13 cellular contexts compared by ENCODE assay signal in the genomic region with DNA sequence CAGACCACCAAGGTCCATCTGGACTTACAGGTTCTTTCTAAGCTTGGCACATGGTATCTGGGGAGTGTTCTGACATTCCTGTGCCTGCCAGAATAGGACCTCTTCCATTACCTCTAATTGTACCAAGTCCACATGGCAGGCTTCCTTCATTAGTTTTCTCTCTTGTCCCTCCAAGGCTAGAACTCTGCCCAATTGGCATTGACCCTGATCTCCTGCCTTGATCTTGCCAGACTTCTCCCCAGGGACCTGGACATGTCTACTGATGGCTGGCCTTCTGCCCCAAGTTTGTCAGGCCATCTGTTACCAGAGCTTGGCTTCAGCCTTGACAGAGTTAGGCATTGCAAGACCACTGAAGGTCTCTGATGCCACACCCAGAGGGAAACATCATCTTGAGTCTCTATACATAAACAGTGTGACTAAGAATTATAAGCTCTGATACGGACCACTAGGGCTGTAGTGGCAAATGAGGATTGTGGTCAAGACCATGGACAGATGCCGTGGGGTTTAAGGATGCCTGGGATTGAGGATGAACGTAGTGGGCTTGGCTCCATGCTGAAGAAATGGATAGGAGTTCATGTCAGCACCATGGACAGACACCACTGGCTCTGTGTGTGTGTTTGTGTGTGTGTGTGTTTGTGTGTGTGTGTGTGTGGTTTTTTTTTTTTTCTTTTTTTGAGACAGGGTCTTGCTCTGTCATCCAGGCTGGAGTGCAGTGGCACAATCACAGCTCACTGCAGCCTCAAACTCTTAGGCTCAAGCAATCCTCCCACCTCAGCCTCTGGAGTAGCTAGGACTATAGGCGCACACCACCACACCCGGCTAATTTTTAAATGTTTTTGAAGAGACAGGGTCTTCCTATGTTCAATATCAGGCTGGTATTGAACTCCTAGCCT. TPM values are rescaled to one million over a fixed set of nuclear protein-coding genes. Genes with fewer than 3 reads are reported as not detected.
DNase-seq lines count a peak whose midpoint lies in the region; ATAC-seq and TF ChIP-seq lines count a peak whose summit lies in the region.
"Had no signal": no experiment of that assay in that cellular context is flagged by ENCODE, and none has a peak within 500 bp of the region (broad histone marks: within the 10 kb centered on the region; RNA-seq: fewer than 3 reads in every experiment).

No MANE protein-coding gene starts in this region.

- peaks cover 13 to 16% of the 10 kb centered on the region in 2 donors for H3K27me3 Mint-ChIP-seq in natural killer cell (ENCODE audit: low read depth in 2 of 2)

- H3K36me3 Mint-ChIP-seq in natural killer cell, result no peaks in the 10 kb centered on the region

- no peaks in the 10 kb centered on the region for H4K20me1 ChIP-seq in osteoblast (ENCODE audit: insufficient read depth, low read length)

- no peak overlapping the region for H3K4me3 ChIP-seq in osteoblast (ENCODE audit: insufficient read depth, low read length)
- H3K4me3 ChIP-seq: right atrium auricular region had no signal

- no peaks in the 10 kb centered on the region for H3K27me3 ChIP-seq in osteoblast (ENCODE audit: insufficient read depth, low read length)
- H3K27me3 ChIP-seq: right atrium auricular region had no signal

- H3K4me3 Mint-ChIP-seq in natural killer cell, result no peak overlapping the region
- H3K4me3 Mint-ChIP-seq: central memory CD8-positive, alpha-beta T cell had no signal

- H3K27ac ChIP-seq in osteoblast (ENCODE audit: low read depth, low read length), result no peak overlapping the region
- H3K27ac ChIP-seq: 22Rv1, right atrium auricular region had no signal

- DNase-seq in DMS 273 (lab: John Stamatoyannopoulos, UW; ENCODE audit: unreplicated experiment) (peak; percentile 50), DMS 273 treated with DMSO at 0.1 percent for 48 hours (lab: John Stamatoyannopoulos, UW) (no peak), OCI-M1 (lab: John Stamatoyannopoulos, UW) (peak; percentile 39), erythroblast (lab: John Stamatoyannopoulos, UW) (peak; percentile 19 to 43), osteoblast (ENCODE audit: insufficient read length, low spot score, missing footprints) (peak; percentile 25), NCI-H510A (lab: John Stamatoyannopoulos, UW) (no peak), natural killer cell (no peak)
- no peak for DNase-seq in NK-92 treated with Interleukin-12 subunit alpha and Interleukin-12 subunit beta, amount 100 ng/mL, for 24 hours (lab: John Stamatoyannopoulos, UW)
- DNase-seq: kidney, NCI-H1417 had no signal

- H3K79me2 ChIP-seq in osteoblast (ENCODE audit: insufficient read depth, low read length), result no peaks in the 10 kb centered on the region

- no peak for TF ChIP-seq CTCF in osteoblast (IDR thresholded peaks at IDR 0.05; ENCODE audit: extremely low read depth, low read depth, low read length)
- TF ChIP-seq CTCF in natural killer cell (IDR thresholded peaks at IDR 0.05), result no peak

- no peak overlapping the region for H3K27ac Mint-ChIP-seq in natural killer cell

- H3K9me3 ChIP-seq in osteoblast (ENCODE audit: low read depth, low read length), result no peaks in the 10 kb centered on the region
- H3K9me3 ChIP-seq: right atrium auricular region had no signal

- peaks cover 7% of the 10 kb centered on the region for H3K4me1 ChIP-seq in osteoblast (ENCODE audit: insufficient read depth, low read length)
- H3K4me1 ChIP-seq: right atrium auricular region had no signal

- no peak for TF ChIP-seq POLR2A in erythroblast (IDR thresholded peaks at IDR 0.05; ENCODE audit: low read length)

- H3K9me3 Mint-ChIP-seq in natural killer cell, result no peaks in the 10 kb centered on the region
- H3K9me3 Mint-ChIP-seq: central memory CD8-positive, alpha-beta T cell had no signal

- no peaks in the 10 kb centered on the region for H3K36me3 ChIP-seq in osteoblast (ENCODE audit: insufficient read depth, low read length)
- H3K36me3 ChIP-seq: right atrium auricular region had no signal

- peaks cover 0 to 5% of the 10 kb centered on the region in 2 donors for H3K4me1 Mint-ChIP-seq in natural killer cell
- H3K4me1 Mint-ChIP-seq: central memory CD8-positive, alpha-beta T cell had no signal

- H2AFZ ChIP-seq in osteoblast (ENCODE audit: low read length), result no peak overlapping the region

- intact Hi-C loops in natural killer cell (cut with micrococcal nuclease), result no loop called here

- ATAC-seq in natural killer cell, result no peak

- H3K4me2 ChIP-seq in osteoblast (ENCODE audit: insufficient read depth, low read length), result no peak overlapping the region

RNA-seq across cellular contexts. Expression of a gene that starts 19.5 kb away (rescaled TPM):
- total RNA-seq in osteoblast, result 17.1 and 18.5 TPM in 2 replicates
- total RNA-seq in natural killer cell, result 10 to 100 TPM; 37.0 to 45.0 (median 37.3) TPM

RNA-seq across cellular contexts. Expression of a gene that starts 57.9 kb away (rescaled TPM):
- total RNA-seq in osteoblast (25.3 and 26.8 TPM in 2 replicates), natural killer cell (10 to 100 TPM in 2 of 3 donors, 1 to 10 TPM in 1; 8.0 to 14.1 (median 13.0) TPM)

Comparison
In these comparisons a context has a peak if more than half of its experiments do, and no peak if none do; other contexts are left out.
1. DNase-seq: peak in DMS 273 (single experiment), OCI-M1 (single experiment), erythroblast (2 of 2) and osteoblast (single experiment); none in DMS 273 treated with DMSO at 0.1 percent for 48 hours (single experiment), NK-92 treated with Interleukin-12 subunit alpha and Interleukin-12 subunit beta, amount 100 ng/mL, for 24 hours (single experiment), NCI-H510A (single experiment) and natural killer cell (single experiment).